Comparison of ENCODE assay signal across 17 cellular contexts in the genomic region with DNA sequence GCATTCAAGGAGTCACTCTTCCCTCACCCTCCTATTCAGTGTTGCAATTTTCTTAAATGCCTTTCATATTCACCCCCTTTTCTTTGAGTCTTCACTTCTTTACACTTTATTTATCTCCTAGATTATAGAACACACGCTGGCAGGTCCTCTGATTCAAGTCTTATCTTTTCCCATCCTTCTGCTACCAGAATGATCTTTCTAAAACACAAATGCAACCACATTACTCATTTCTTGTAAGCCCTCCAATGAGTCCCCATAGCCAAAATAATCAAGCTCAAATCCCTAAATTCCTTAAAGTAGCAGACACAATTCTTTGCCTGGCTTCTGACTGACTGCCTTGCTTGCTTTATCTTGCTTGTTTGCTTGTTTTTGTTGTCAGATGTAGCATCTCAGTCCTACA.
DNase-seq lines count a peak whose midpoint lies in the region; ATAC-seq and TF ChIP-seq lines count a peak whose summit lies in the region.
"Had no signal": no experiment of that assay in that cellular context is flagged by ENCODE, and none has a peak within 500 bp of the region (broad histone marks: within the 10 kb centered on the region; RNA-seq: fewer than 3 reads in every experiment).

No MANE protein-coding gene starts in this region.

- no peaks in the 10 kb centered on the region for H3K79me2 ChIP-seq in PC-3 (ENCODE audit: low read length)

- intact Hi-C loops in PC-3 (cut with micrococcal nuclease): no loop called here

- H3F3A ChIP-seq in PC-3 (ENCODE audit: low read length, unreplicated experiment): no peaks in the 10 kb centered on the region

- no peak overlapping the region for H3K27ac ChIP-seq in PC-3 (ENCODE audit: low read length)

- CTCF ChIA-PET in PC-3 (lab: Charles Lee): no interaction called here

- no peak overlapping the region for H3K4me2 ChIP-seq in PC-3 (ENCODE audit: low read length)

- no peaks in the 10 kb centered on the region for H4K20me1 ChIP-seq in PC-3 (ENCODE audit: low read length)

- no peak overlapping the region for H3K9ac ChIP-seq in PC-3 (ENCODE audit: low read length)

- no peak for ATAC-seq in stimulated activated naive CD8-positive, alpha-beta T cell treated with anti-CD3 and anti-CD28 coated beads, Interleukin-15, Interleukin-2, amounts not matched to agents 100 U/mL and 50 U/mL, for 24 hours
- ATAC-seq in PC-3 (no peak), HG03159 (IDR thresholded peaks at IDR 0.05; ENCODE audit: unreplicated experiment) (no peak)
- ATAC-seq: HCT116, Right ventricle myocardium inferior had no signal

- POLR2A ChIA-PET in PC-3 (lab: Charles Lee; ENCODE audit: unreplicated experiment): no interaction called here

- TF ChIP-seq CTCF in cardiac fibroblast (IDR thresholded peaks at IDR 0.05; ENCODE audit: low read depth, low read length): no peak
- no peak for TF ChIP-seq CTCF in fibroblast of villous mesenchyme (IDR thresholded peaks at IDR 0.05; ENCODE audit: insufficient read depth, low read depth, low read length)
- TF ChIP-seq CTCF in PC-3 (conservative IDR thresholded peaks at IDR 0.05; ENCODE audit: low read depth, low read length): no peak

- DNase-seq in EL (peak; percentile 44), NCI-H226 (peak; percentile 65), cardiac fibroblast (ENCODE audit: low read depth in 2 of 2) (peak; percentile 18 to 42), fibroblast of villous mesenchyme (ENCODE audit: low read depth) (peak; percentile 26), PC-3 (no peak), LoVo (ENCODE audit: low spot score) (no peak)
- DNase-seq in stimulated activated naive CD8-positive, alpha-beta T cell treated with anti-CD3 and anti-CD28 coated beads, Interleukin-15, Interleukin-2, amounts not matched to agents 100 U/mL and 50 U/mL, for 24 hours: no peak
- DNase-seq: Caco-2; CD4-positive, CD25-positive, alpha-beta regulatory T cell; KBM-7; NCI-H1436 treated with DMSO at 0.1 percent for 48 hours; NCI-H2081; NCI-H510A treated with DMSO at 0.1 percent for 48 hours; NCI-H82 had no signal

- no peaks in the 10 kb centered on the region for H3K27me3 ChIP-seq in PC-3 (ENCODE audit: low read length)

- H3K36me3 ChIP-seq in PC-3 (ENCODE audit: low read depth, low read length): no peaks in the 10 kb centered on the region

- H3K9me2 ChIP-seq in PC-3 (replicated peaks; ENCODE audit: low read length): no peaks in the 10 kb centered on the region

- H3K4me3 ChIP-seq in cardiac fibroblast (replicated peaks in 1 of 2; ENCODE audit: low read depth in 2 of 2, low read length in 2 of 2) (no peak overlapping the region), fibroblast of villous mesenchyme (ENCODE audit: low read depth, low read length) (no peak overlapping the region), PC-3 (ENCODE audit: low read length) (no peak overlapping the region)

- peaks cover 10% of the 10 kb centered on the region for H3K4me1 ChIP-seq in PC-3 (ENCODE audit: insufficient read depth, low read length)
- H3K4me1 ChIP-seq: Caco-2 had no signal

- H2AFZ ChIP-seq in PC-3 (ENCODE audit: low read length): no peak overlapping the region

- H3K9me3 ChIP-seq in PC-3 (ENCODE audit: low read length): no peaks in the 10 kb centered on the region
- H3K9me3 ChIP-seq: Caco-2 had no signal

- BruUV-seq in PC-3 (replicated peaks; lab: Mats Ljungman, UMichigan): no TSS peak

Comparison
In these comparisons a context has a peak if more than half of its experiments do, and no peak if none do; other contexts are left out.
1. DNase-seq: peak in EL (single experiment), NCI-H226 (single experiment), cardiac fibroblast (2 of 2) and fibroblast of villous mesenchyme (single experiment); none in stimulated activated naive CD8-positive, alpha-beta T cell treated with anti-CD3 and anti-CD28 coated beads, Interleukin-15, Interleukin-2, amounts not matched to agents 100 U/mL and 50 U/mL, for 24 hours (single experiment), PC-3 (single experiment) and LoVo (single experiment).